21 cellular contexts compared by ENCODE assay signal in the genomic region with DNA sequence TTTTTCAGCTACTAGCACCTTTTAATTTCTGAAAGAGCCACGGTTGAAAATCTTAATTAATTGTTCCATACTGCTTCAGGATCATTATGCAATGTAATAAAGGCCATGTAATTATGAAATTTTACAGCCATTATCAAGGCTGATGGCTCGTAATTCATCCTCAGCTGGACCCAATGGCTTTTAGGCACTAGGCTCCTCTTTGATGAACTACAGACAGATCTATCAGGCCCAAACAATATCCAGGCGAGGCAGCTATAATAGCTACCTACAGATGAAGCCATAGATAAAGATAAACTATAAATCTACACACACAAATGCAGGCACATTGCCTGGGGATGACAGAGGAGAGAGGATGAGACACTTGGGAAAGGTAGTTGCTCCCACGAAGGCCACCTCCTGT.
"Had no signal": no experiment of that assay in that cellular context is flagged by ENCODE, and none has a peak within 500 bp of the region (broad histone marks: within the 10 kb centered on the region; RNA-seq: fewer than 3 reads in every experiment).

No MANE protein-coding gene starts in this region.

- DNase-seq: activated CD4-positive, alpha-beta T cell treated with anti-CD3 and anti-CD28 coated beads, Interleukin-2, amount 10 ng/mL, durations not matched to agents 24 days and 14 days; activated CD4-positive, alpha-beta T cell treated with anti-CD3 and anti-CD28 coated beads, Interleukin-2, amount 50 U/mL, for 4 hours; activated CD8-positive, alpha-beta T cell treated with anti-CD3 and anti-CD28 coated beads for 36 hours; activated effector memory CD4-positive, alpha-beta T cell treated with anti-CD3 and anti-CD28 coated beads, Interleukin-2, amount 50 U/mL, for 16 hours; activated naive CD4-positive, alpha-beta T cell treated with Interleukin-2 at 50 U/mL for 16 hours; activated naive CD8-positive, alpha-beta T cell treated with anti-CD3 and anti-CD28 coated beads, Interleukin-2, amount 10 ng/mL, durations not matched to agents 7 days and 5 days; activated T-cell treated with anti-CD3 and anti-CD28 coated beads, Interleukin-2, amount 50 U/mL, for 1 hour; activated T-cell treated with anti-CD3 and anti-CD28 coated beads, Interleukin-2, amount 50 U/mL, for 72 hours; amygdala; colonic mucosa; NCI-H1694 treated with DMSO at 0.1 percent for 48 hours; NCI-H2029; NCI-H226; NCI-H446 treated with DMSO at 0.1 percent for 48 hours; NCI-H524; NCI-H748 treated with DMSO at 0.1 percent for 48 hours; SHP77; T1000 had no signal

- ATAC-seq: activated CD8-positive, alpha-beta T cell treated with anti-CD3 and anti-CD28 coated beads for 36 hours; activated T-cell treated with anti-CD3 and anti-CD28 coated beads, Interleukin-2, amount 50 U/mL, for 72 hours; activated T-helper 17 cell treated with anti-CD3 and anti-CD28 coated beads, Interleukin-2, amount 50 U/mL, for 72 hours; K562; Panc1 had no signal
